ENCODE assay signal across 9 cellular contexts in the genomic region with DNA sequence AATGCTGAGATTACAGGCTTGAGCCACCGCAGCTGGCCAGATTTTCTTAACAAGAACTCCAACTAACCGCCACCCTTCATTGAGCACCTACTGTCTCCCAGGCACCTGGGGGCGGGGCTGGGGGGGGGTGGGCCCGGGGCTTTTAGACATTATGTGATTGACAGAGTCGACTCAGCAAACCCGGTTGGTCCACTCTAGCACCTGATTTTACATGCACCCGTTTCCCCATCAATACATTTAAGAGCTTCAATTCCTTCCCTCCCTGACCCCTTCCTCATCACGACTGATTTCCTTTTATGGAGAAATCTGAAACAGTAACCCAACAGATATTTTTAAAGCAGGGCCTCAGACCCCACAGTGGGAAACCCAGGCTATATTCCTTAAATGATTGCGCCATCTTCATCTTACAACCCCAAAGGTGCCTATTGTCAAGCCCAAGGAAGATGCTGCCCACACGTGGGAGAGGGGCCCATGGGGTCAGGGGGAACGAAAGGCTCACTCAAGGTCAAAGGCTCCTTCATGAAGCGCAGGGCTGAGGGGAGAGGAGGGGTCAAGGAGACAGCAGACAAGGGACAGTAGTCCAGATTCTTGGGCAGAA. TPM values are rescaled to one million over a fixed set of nuclear protein-coding genes. Genes with fewer than 3 reads are reported as not detected.
DNase-seq lines count a peak whose midpoint lies in the region; FAIRE-seq and TF ChIP-seq lines count a peak whose summit lies in the region.
"Had no signal": no experiment of that assay in that cellular context is flagged by ENCODE, and none has a peak within 500 bp of the region (broad histone marks: within the 10 kb centered on the region; RNA-seq: fewer than 3 reads in every experiment).

No MANE protein-coding gene starts in this region.

- H3K27ac ChIP-seq in BLaER1 treated with 17β-estradiol and CSF1 and Interleukin-3, amounts not matched to agents 10 nM and 100 nM = peak overlapping the region in 10 of 11 experiments; percentile 88 to 99 (median 98); a peak in 21 of 22 replicates
- H3K27ac ChIP-seq in HUES48 (ENCODE audit: low read depth, low read length) = no peak overlapping the region
- peak overlapping the region in 47 of 59 donors; percentile 9 to 99 (median 92) for H3K27ac ChIP-seq in dorsolateral prefrontal cortex
- no peak overlapping the region for H3K27ac ChIP-seq in neural progenitor cell

- H3K36me3 Mint-ChIP-seq in neural progenitor cell = no peaks in the 10 kb centered on the region

- no peaks in the 10 kb centered on the region for H3K9me3 Mint-ChIP-seq in neural progenitor cell

- DNase-seq in dorsolateral prefrontal cortex (no peak), neural progenitor cell (ENCODE audit: low spot score) (no peak), COR-L47 (lab: John Stamatoyannopoulos, UW) (no peak), HTR-8/SVneo (ENCODE audit: insufficient read length, low spot score) (no peak), hepatic stellate cell (ENCODE audit: low spot score) (no peak), midbrain (lab: John Stamatoyannopoulos, UW) (no peak)
- DNase-seq: RPMI8226 had no signal

- H2AFZ ChIP-seq in neural progenitor cell (replicated peaks) = no peak overlapping the region

- H3K36me3 ChIP-seq in BLaER1 treated with 17β-estradiol and CSF1 and Interleukin-3, amounts not matched to agents 10 nM and 100 nM = peaks cover 0 to 31% (median 8%) of the 10 kb centered on the region in 11 experiments; a peak in 9 of 22 replicates
- H3K36me3 ChIP-seq in HUES48 (ENCODE audit: control insufficient read depth, insufficient read depth, low read length) (no peaks in the 10 kb centered on the region), neural progenitor cell (no peaks in the 10 kb centered on the region)

- H3K4me3 Mint-ChIP-seq in neural progenitor cell = peak overlapping the region; percentile 84

- H3K27ac Mint-ChIP-seq in neural progenitor cell = no peak overlapping the region

- peak overlapping the region; percentile 90 to 100 (median 100) for H3K4me3 ChIP-seq in BLaER1 treated with 17β-estradiol and CSF1 and Interleukin-3, amounts not matched to agents 10 nM and 100 nM
- H3K4me3 ChIP-seq in HUES48 (ENCODE audit: low read depth, low read length) (peak overlapping the region; percentile 78), dorsolateral prefrontal cortex (peak overlapping the region; percentile 72 to 100 (median 92)), neural progenitor cell (peak overlapping the region; percentile 99)

- H3K9me3 ChIP-seq in BLaER1 treated with 17β-estradiol and CSF1 and Interleukin-3, amounts not matched to agents 10 nM and 100 nM (replicated peaks in 1 of 11) = no peaks in the 10 kb centered on the region
- H3K9me3 ChIP-seq in HUES48 (ENCODE audit: control insufficient read depth, insufficient read depth, low read length) = no peaks in the 10 kb centered on the region
- H3K9me3 ChIP-seq in neural progenitor cell (ENCODE audit: low read depth) = no peaks in the 10 kb centered on the region

- H4K20me1 ChIP-seq in BLaER1 treated with 17β-estradiol and CSF1 and Interleukin-3, amounts not matched to agents 10 nM and 100 nM = peaks cover 39 to 61% (median 51%) of the 10 kb centered on the region in 11 experiments; a peak in 21 of 22 replicates
- peaks cover 50% of the 10 kb centered on the region for H4K20me1 ChIP-seq in neural progenitor cell (ENCODE audit: low read depth)

- TF ChIP-seq CTCF in dorsolateral prefrontal cortex (IDR thresholded peaks at IDR 0.05 in 54 of 56, conservative IDR thresholded peaks at IDR 0.05 in 2 of 56; ENCODE audit: low read depth in 1 of 56, partially characterized antibody in 56 of 56) (no peak), neural progenitor cell (IDR thresholded peaks at IDR 0.05) (no peak)

- no peaks in the 10 kb centered on the region for H3K27me3 ChIP-seq in BLaER1 treated with 17β-estradiol and CSF1 and Interleukin-3, amounts not matched to agents 10 nM and 100 nM
- H3K27me3 ChIP-seq in HUES48 (ENCODE audit: control insufficient read depth, insufficient read depth, low read length) = peaks cover 9% of the 10 kb centered on the region; the same call in 1 of the 2 replicates
- H3K27me3 ChIP-seq in dorsolateral prefrontal cortex = no peaks in the 10 kb centered on the region
- peaks cover 11% of the 10 kb centered on the region for H3K27me3 ChIP-seq in neural progenitor cell

- H3K9ac ChIP-seq in BLaER1 treated with 17β-estradiol and CSF1 and Interleukin-3, amounts not matched to agents 10 nM and 100 nM = peak overlapping the region; percentile 92 to 100 (median 99); a peak in 21 of 22 replicates
- H3K9ac ChIP-seq in HUES48 (ENCODE audit: low read depth, low read length) (no peak overlapping the region), neural progenitor cell (no peak overlapping the region)

- H3K4me1 ChIP-seq in BLaER1 treated with 17β-estradiol and CSF1 and Interleukin-3, amounts not matched to agents 10 nM and 100 nM = peaks cover 55 to 70% (median 65%) of the 10 kb centered on the region in 10 experiments
- H3K4me1 ChIP-seq in HUES48 (ENCODE audit: control insufficient read depth, insufficient read depth, low read length) = peaks cover 17% of the 10 kb centered on the region; the same call in 1 of the 2 replicates
- H3K4me1 ChIP-seq in neural progenitor cell = peaks cover 5% of the 10 kb centered on the region

- H3K4me2 ChIP-seq in BLaER1 treated with 17β-estradiol and CSF1 and Interleukin-3, amounts not matched to agents 10 nM and 100 nM = peak overlapping the region; percentile 84 to 98 (median 92)
- peak overlapping the region; percentile 99 for H3K4me2 ChIP-seq in neural progenitor cell

- intact Hi-C loops in dorsolateral prefrontal cortex (cut with DNase I) = loop anchor here (5.0 kb wide), 4 partner anchors 50 to 195 kb away; no protein-coding TSS in a partner anchor

- FAIRE-seq in HTR-8/SVneo (lab: Jason Lieb, UNC) = no peak

- peaks cover 52% of the 10 kb centered on the region for H3K79me2 ChIP-seq in neural progenitor cell (ENCODE audit: low read depth)

- H3K27me3 Mint-ChIP-seq in neural progenitor cell (ENCODE audit: insufficient read depth, low read depth) = peaks cover 10% of the 10 kb centered on the region

- peaks cover 28% of the 10 kb centered on the region for H3K4me1 Mint-ChIP-seq in neural progenitor cell

- peaks cover 34% of the 10 kb centered on the region for H3F3A ChIP-seq in neural progenitor cell (ENCODE audit: low read depth)

RNA-seq across cellular contexts. Expression of a gene that starts 1.8 kb away (rescaled TPM):
- total RNA-seq in dorsolateral prefrontal cortex (10 to 100 TPM; 37.5 to 83.8 (median 56.2) TPM), neural progenitor cell (ENCODE audit: low replicate concordance) (20.8 and 23.0 TPM in 2 replicates)

RNA-seq across cellular contexts. Expression of a gene that starts 56.3 kb away (rescaled TPM):
- total RNA-seq in dorsolateral prefrontal cortex (10 to 100 TPM; 24.3 to 56.2 (median 37.9) TPM), neural progenitor cell (ENCODE audit: low replicate concordance) (13.6 and 41.0 TPM in 2 replicates)

Comparison
In these comparisons a context has a peak if more than half of its experiments do, and no peak if none do; other contexts are left out.
1. H3K27ac ChIP-seq: peak in BLaER1 treated with 17β-estradiol and CSF1 and Interleukin-3, amounts not matched to agents 10 nM and 100 nM (10 of 11) and dorsolateral prefrontal cortex (47 of 59); none in HUES48 (single experiment) and neural progenitor cell (single experiment).
2. H3K9ac ChIP-seq: peak in BLaER1 treated with 17β-estradiol and CSF1 and Interleukin-3, amounts not matched to agents 10 nM and 100 nM (11 of 11); none in HUES48 (single experiment) and neural progenitor cell (single experiment).
3. Peak in every context shown above with its lines, with median percentiles within 50 percentile points of each other: H3K4me3 ChIP-seq.